21 cellular contexts compared by ENCODE assay signal in the genomic region with DNA sequence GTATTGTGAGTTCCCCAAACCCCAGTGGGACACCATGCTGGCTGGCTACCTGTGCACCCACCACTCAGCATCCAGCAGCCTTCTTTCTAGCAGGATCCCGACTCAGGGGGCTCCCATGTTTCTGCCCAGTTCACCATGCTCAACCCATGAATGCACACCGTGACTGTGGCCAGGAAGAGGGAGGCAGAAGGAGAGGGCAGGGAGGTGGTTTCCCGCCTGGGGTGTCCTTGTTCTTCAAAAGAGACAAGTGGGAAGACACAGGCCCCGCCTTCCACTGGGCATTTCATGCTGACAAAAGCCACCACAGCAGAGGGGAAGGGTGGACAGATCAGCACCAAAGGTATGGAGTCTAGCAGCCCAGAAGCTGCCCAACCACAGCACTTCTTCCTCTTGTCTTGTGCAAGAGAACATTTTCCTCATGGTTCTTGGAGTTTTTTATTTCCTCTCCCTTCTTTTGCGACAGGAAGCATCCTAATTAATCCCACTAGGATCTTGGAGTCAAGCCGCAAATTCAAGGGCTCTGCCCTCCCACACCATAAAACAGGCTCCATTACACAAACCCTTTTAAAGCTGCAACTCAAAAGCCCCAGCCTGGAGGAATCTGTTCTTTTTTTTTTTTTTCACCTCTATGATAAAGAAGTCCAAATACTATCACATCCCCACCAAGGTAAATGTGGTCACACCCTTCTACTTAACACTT. TPM values are rescaled to one million over a fixed set of nuclear protein-coding genes. Genes with fewer than 3 reads are reported as not detected.
A peak's percentile ranks its signal among the peaks of the same experiment; 100 is the strongest.
DNase-seq lines count a peak whose midpoint lies in the region; ATAC-seq and TF ChIP-seq lines count a peak whose summit lies in the region.
"Had no signal": no experiment of that assay in that cellular context is flagged by ENCODE, and none has a peak within 500 bp of the region (broad histone marks: within the 10 kb centered on the region; RNA-seq: fewer than 3 reads in every experiment).

No MANE protein-coding gene starts in this region.

- H3K23ac ChIP-seq in H9 (ENCODE audit: insufficient read length, low read depth, low read length) = no peak overlapping the region

- H3K23me2 ChIP-seq in H9 (ENCODE audit: insufficient read length, low read depth, low read length, poor library complexity, severe bottlenecking) = peaks cover 1% of the 10 kb centered on the region

- H2BK12ac ChIP-seq in H9 (ENCODE audit: insufficient read length, low read depth, low read length) = no peak overlapping the region

- no peaks in the 10 kb centered on the region for H3K9me3 Mint-ChIP-seq in activated CD8-positive, alpha-beta memory T cell treated with anti-CD3 and anti-CD28 coated beads, Interleukin-2, amount 10 ng/mL, durations not matched to agents 7 days and 5 days (ENCODE audit: low read depth)
- H3K9me3 Mint-ChIP-seq in osteocyte (ENCODE audit: unreplicated experiment) (no peaks in the 10 kb centered on the region), H9 (no peaks in the 10 kb centered on the region)
- H3K9me3 Mint-ChIP-seq: CD14-positive monocyte; CD4-positive, alpha-beta memory T cell had no signal

- H3K27me3 ChIP-seq in esophagus muscularis mucosa = no peaks in the 10 kb centered on the region
- no peaks in the 10 kb centered on the region for H3K27me3 ChIP-seq in H9 (ENCODE audit: insufficient read depth, low read length)
- H3K27me3 ChIP-seq: BLaER1 had no signal

- no peak overlapping the region for H2AFZ ChIP-seq in H9 (ENCODE audit: low read length)

- H3K9ac ChIP-seq in H9 (ENCODE audit: extremely low read depth, insufficient read length, low read length) = no peak overlapping the region
- H3K9ac ChIP-seq: BLaER1 had no signal

- TF ChIP-seq POLR2A in esophagus muscularis mucosa (IDR thresholded peaks at IDR 0.05; ENCODE audit: low read depth) = no peak

- H3K4me3 Mint-ChIP-seq in activated CD8-positive, alpha-beta memory T cell treated with anti-CD3 and anti-CD28 coated beads, Interleukin-2, amount 10 ng/mL, durations not matched to agents 7 days and 5 days = no peak overlapping the region
- H3K4me3 Mint-ChIP-seq in osteocyte (ENCODE audit: unreplicated experiment) (no peak overlapping the region), H9 (no peak overlapping the region)
- H3K4me3 Mint-ChIP-seq: CD14-positive monocyte; CD4-positive, alpha-beta memory T cell had no signal

- no peak overlapping the region for H3K18ac ChIP-seq in H9 (ENCODE audit: insufficient read length, low read depth, low read length)

- H3K79me2 ChIP-seq in H9 (ENCODE audit: insufficient read depth, low read length) = no peaks in the 10 kb centered on the region

- no peak overlapping the region for H4K8ac ChIP-seq in H9 (replicated peaks; ENCODE audit: insufficient read length, low read depth, low read length)

- H3K4me1 ChIP-seq in esophagus muscularis mucosa = peaks cover 0 to 6% (median 3%) of the 10 kb centered on the region in 4 donors
- no peaks in the 10 kb centered on the region for H3K4me1 ChIP-seq in H9 (ENCODE audit: insufficient read depth, low read length)
- H3K4me1 ChIP-seq: A549, HAP-1 had no signal

- TF ChIP-seq CTCF in esophagus muscularis mucosa (IDR thresholded peaks at IDR 0.05) (no peak), osteocyte (IDR thresholded peaks at IDR 0.05) (no peak), H9 (conservative IDR thresholded peaks at IDR 0.05) (no peak)

- H4K5ac ChIP-seq in H9 (ENCODE audit: insufficient read length, low read depth, low read length) = no peak overlapping the region

- H2BK15ac ChIP-seq in H9 (ENCODE audit: low read depth, low read length) = no peak overlapping the region

- no peak overlapping the region for H3K56ac ChIP-seq in H9 (ENCODE audit: insufficient read length, low read depth, low read length)

- H4K91ac ChIP-seq in H9 (ENCODE audit: insufficient read length, low read depth, low read length) = no peak overlapping the region

- H3K27ac Mint-ChIP-seq in activated CD8-positive, alpha-beta memory T cell treated with anti-CD3 and anti-CD28 coated beads, Interleukin-2, amount 10 ng/mL, durations not matched to agents 7 days and 5 days = no peak overlapping the region
- H3K27ac Mint-ChIP-seq in osteocyte (ENCODE audit: unreplicated experiment) (no peak overlapping the region), H9 (no peak overlapping the region)
- H3K27ac Mint-ChIP-seq: CD14-positive monocyte had no signal

- no peak overlapping the region; the same call in 1 of the 2 replicates for H3K14ac ChIP-seq in H9 (ENCODE audit: insufficient read depth, low read length)

- H3K36me3 ChIP-seq in esophagus muscularis mucosa = peaks cover 25 to 69% (median 59%) of the 10 kb centered on the region in 4 donors
- H3K36me3 ChIP-seq: HAP-1 had no signal

- 88% methylated on average over 4 of the region's 6 CpGs for WGBS in esophagus muscularis mucosa
- no CpG with 5 or more reads among the region's 6 CpGs for WGBS in H9 (ENCODE audit: extremely low coverage, insufficient read length, low lambda C conversion rate)

- H3T11ph ChIP-seq in H9 (ENCODE audit: low read length) = no peak overlapping the region

- H4K20me1 ChIP-seq in H9 (ENCODE audit: control insufficient read depth, insufficient read depth, insufficient read length) = no peaks in the 10 kb centered on the region
- H4K20me1 ChIP-seq: BLaER1 had no signal

- H3K4ac ChIP-seq in H9 (ENCODE audit: low read depth, low read length) = no peak overlapping the region

- H3K4me1 Mint-ChIP-seq in activated CD8-positive, alpha-beta memory T cell treated with anti-CD3 and anti-CD28 coated beads, Interleukin-2, amount 10 ng/mL, durations not matched to agents 7 days and 5 days = peaks cover 10% of the 10 kb centered on the region
- peaks cover 25% of the 10 kb centered on the region for H3K4me1 Mint-ChIP-seq in osteocyte (ENCODE audit: unreplicated experiment)
- H3K4me1 Mint-ChIP-seq in H9 = peaks cover 2 to 6% of the 10 kb centered on the region in 2 experiments; a peak in 3 of 4 replicates

- ATAC-seq in activated CD8-positive, alpha-beta memory T cell treated with anti-CD3 and anti-CD28 coated beads, Interleukin-2, amount 10 ng/mL, durations not matched to agents 7 days and 5 days = no peak
- no peak for ATAC-seq in left ventricle myocardium superior
- ATAC-seq in GM21717 (IDR thresholded peaks at IDR 0.05; ENCODE audit: unreplicated experiment) = no peak
- ATAC-seq: A549 had no signal

- DNase-seq in activated CD8-positive, alpha-beta memory T cell treated with anti-CD3 and anti-CD28 coated beads, Interleukin-2, amount 10 ng/mL, durations not matched to agents 7 days and 5 days = peak; percentile 28
- no peak for DNase-seq in activated CD8-positive, alpha-beta memory T cell treated with anti-CD3 and anti-CD28 coated beads, Interleukin-2, amount 50 U/mL, for 4 hours
- DNase-seq in esophagus muscularis mucosa (ENCODE audit: extremely low spot score) (peak; percentile 91), osteocyte (ENCODE audit: extremely low spot score, unreplicated experiment) (peak; percentile 63), left ventricle myocardium superior (no peak), H9 (no peak), NCI-H69 (lab: John Stamatoyannopoulos, UW) (no peak)
- DNase-seq: Calu3; CD4-positive, alpha-beta memory T cell; DMS79 treated with DMSO at 0.1 percent for 48 hours; GF-D8; IMR-90 had no signal

- no peak overlapping the region for H2BK20ac ChIP-seq in H9 (ENCODE audit: low read depth, low read length, poor library complexity, severe bottlenecking)

- no peak for TF ChIP-seq EP300 in esophagus muscularis mucosa (IDR thresholded peaks at IDR 0.05)

- intact Hi-C loops in esophagus muscularis mucosa (cut with DNase I) (no loop called here), left ventricle myocardium superior (cut with micrococcal nuclease) (no loop called here)

- peaks cover 10% of the 10 kb centered on the region for H3K36me3 Mint-ChIP-seq in activated CD8-positive, alpha-beta memory T cell treated with anti-CD3 and anti-CD28 coated beads, Interleukin-2, amount 10 ng/mL, durations not matched to agents 7 days and 5 days
- H3K36me3 Mint-ChIP-seq in osteocyte (ENCODE audit: unreplicated experiment) (peaks cover 14% of the 10 kb centered on the region), H9 (ENCODE audit: insufficient read depth in 1 of 3, low read depth in 3 of 3) (peaks cover 10 to 36% (median 30%) of the 10 kb centered on the region in 3 experiments)

- H3K27ac ChIP-seq in esophagus muscularis mucosa (replicated peaks in 1 of 4) = no peak overlapping the region
- no peak overlapping the region for H3K27ac ChIP-seq in H9 (ENCODE audit: insufficient read length, low read depth, low read length)
- H3K27ac ChIP-seq: 22Rv1, A549, BLaER1, HL-60 had no signal

- CTCF ChIA-PET in activated CD8-positive, alpha-beta memory T cell treated with anti-CD3 and anti-CD28 coated beads, Interleukin-2, amount 10 ng/mL, durations not matched to agents 7 days and 5 days (lab: Charles Lee) = interaction anchor here (0.7 kb wide), 1 partner anchor 32 kb away, joined by 4 read pairs; no protein-coding TSS in a partner anchor

- no peaks in the 10 kb centered on the region for H3K27me3 Mint-ChIP-seq in activated CD8-positive, alpha-beta memory T cell treated with anti-CD3 and anti-CD28 coated beads, Interleukin-2, amount 10 ng/mL, durations not matched to agents 7 days and 5 days
- no peaks in the 10 kb centered on the region for H3K27me3 Mint-ChIP-seq in osteocyte (ENCODE audit: unreplicated experiment)
- H3K27me3 Mint-ChIP-seq in H9 (ENCODE audit: low read depth) = peaks cover under 1% of the 10 kb centered on the region; the same call in 1 of the 2 replicates
- H3K27me3 Mint-ChIP-seq: CD4-positive, alpha-beta memory T cell had no signal

- no peak overlapping the region for H2BK5ac ChIP-seq in H9 (ENCODE audit: insufficient read length, low read length)

- H3K79me1 ChIP-seq in H9 (ENCODE audit: insufficient read depth, low read depth, low read length, poor library complexity, severe bottlenecking) = no peaks in the 10 kb centered on the region

- no peak overlapping the region for H2AK5ac ChIP-seq in H9 (ENCODE audit: insufficient read length, low read length)

- no peak overlapping the region for H2BK120ac ChIP-seq in H9 (ENCODE audit: low read depth, low read length, poor library complexity, severe bottlenecking)

- H3K4me3 ChIP-seq in esophagus muscularis mucosa = no peak overlapping the region
- H3K4me3 ChIP-seq: A549, BLaER1, HAP-1 had no signal

- H3K4me2 ChIP-seq in H9 (ENCODE audit: insufficient read depth, insufficient read length, low read length) = no peak overlapping the region
- H3K4me2 ChIP-seq: A549, BLaER1 had no signal

- H3K9me3 ChIP-seq in esophagus muscularis mucosa (no peaks in the 10 kb centered on the region), H9 (ENCODE audit: control insufficient read depth, low read depth, low read length) (no peaks in the 10 kb centered on the region)
- H3K9me3 ChIP-seq: A549, BLaER1, HAP-1 had no signal

RNA-seq across cellular contexts. Expression of a gene that starts 13.5 kb away (rescaled TPM):
- not detected for total RNA-seq in activated CD8-positive, alpha-beta memory T cell treated with anti-CD3 and anti-CD28 coated beads, Interleukin-2, amount 10 ng/mL, durations not matched to agents 7 days and 5 days
- total RNA-seq in esophagus muscularis mucosa (not detected), osteocyte (not detected in 2 replicates), left ventricle myocardium superior (not detected), H9 (2021) (not detected in 2 replicates)
- total RNA-seq: Calu3; CD4-positive, alpha-beta memory T cell; H1; HT1080; IMR-90 had no signal

Comparison
In these comparisons a context has a peak if more than half of its experiments do, and no peak if none do; other contexts are left out.
1. DNase-seq: peak in activated CD8-positive, alpha-beta memory T cell treated with anti-CD3 and anti-CD28 coated beads, Interleukin-2, amount 10 ng/mL, durations not matched to agents 7 days and 5 days (single experiment), esophagus muscularis mucosa (single experiment) and osteocyte (single experiment); none in activated CD8-positive, alpha-beta memory T cell treated with anti-CD3 and anti-CD28 coated beads, Interleukin-2, amount 50 U/mL, for 4 hours (single experiment), left ventricle myocardium superior (single experiment), H9 (single experiment) and NCI-H69 (single experiment).